In the genomic region with DNA sequence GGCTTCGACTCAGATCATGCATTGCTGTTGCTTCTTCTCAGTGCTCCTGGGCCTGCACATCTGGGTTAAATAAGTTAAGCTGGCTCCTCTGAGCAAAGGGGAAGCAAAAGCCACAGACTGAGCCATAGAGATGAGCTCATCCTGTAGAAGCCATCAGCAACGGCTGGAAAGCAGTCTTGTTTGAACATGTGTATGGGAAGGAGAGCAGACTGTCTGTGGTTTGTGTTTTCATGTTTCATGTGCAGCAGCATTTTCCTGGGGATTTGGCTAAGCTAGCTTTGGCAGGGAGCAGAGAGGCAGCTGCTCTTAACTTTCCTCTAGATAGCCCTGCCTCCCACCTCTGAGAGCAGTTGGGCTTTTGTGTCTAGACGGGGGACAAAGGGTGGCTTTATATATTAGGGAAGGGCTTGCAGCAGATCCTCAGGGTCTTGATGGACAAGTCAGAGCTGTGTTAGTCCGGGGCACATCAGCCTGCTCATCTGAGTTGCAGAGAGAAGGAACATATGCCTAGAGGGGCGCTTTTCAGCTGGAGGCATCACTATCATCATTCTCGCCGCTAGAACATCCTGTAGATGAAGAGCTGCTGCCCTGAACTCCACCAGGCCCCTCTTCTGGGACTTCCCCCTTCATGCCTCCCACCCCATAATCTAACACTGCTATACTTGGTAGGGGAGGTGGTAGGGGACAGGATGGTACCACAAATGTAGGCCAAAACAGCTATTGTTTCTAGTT, we compare ENCODE assay signal across 8 cellular contexts. TPM values are rescaled to one million over a fixed set of nuclear protein-coding genes. Genes with fewer than 3 reads are reported as not detected.
A peak's percentile ranks its signal among the peaks of the same experiment; 100 is the strongest.
DNase-seq lines count a peak whose midpoint lies in the region; ATAC-seq and TF ChIP-seq lines count a peak whose summit lies in the region.

No MANE protein-coding gene starts in this region.

- H3K27ac ChIP-seq in BLaER1: peak overlapping the region; percentile 79
- H3K27ac ChIP-seq in endodermal cell (ENCODE audit: low read depth, low read length): peak overlapping the region; percentile 38

- no peak overlapping the region for H3K4me3 Mint-ChIP-seq in endodermal cell
- peak overlapping the region; percentile 1 for H3K4me3 Mint-ChIP-seq in neural crest cell

- no peak for DNase-seq in endodermal cell
- no peak for DNase-seq in neural crest cell (ENCODE audit: low read depth, low spot score)
- no peak for DNase-seq in DMS53 (lab: John Stamatoyannopoulos, UW)
- DNase-seq in NK-92 treated with Interleukin-12 subunit alpha and Interleukin-12 subunit beta, amount 100 ng/mL, for 24 hours (lab: John Stamatoyannopoulos, UW): no peak

- peaks cover 9% of the 10 kb centered on the region for H3K9me3 ChIP-seq in BLaER1
- H3K9me3 ChIP-seq in endodermal cell (ENCODE audit: control insufficient read depth, low read length): no peaks in the 10 kb centered on the region

- peaks cover 5% of the 10 kb centered on the region; the same call in 1 of the 2 replicates for H4K20me1 ChIP-seq in BLaER1

- ATAC-seq in GM18909 (IDR thresholded peaks at IDR 0.05; ENCODE audit: poor library complexity, unreplicated experiment): peak; percentile 88
- ATAC-seq in HG03139 (IDR thresholded peaks at IDR 0.05; ENCODE audit: unreplicated experiment): peak; percentile 87
- ATAC-seq in SK-N-SH treated with all-trans-retinoic acid at 6 μM for 48 hours: peak; percentile 90

- H3K4me3 ChIP-seq in BLaER1 (peak overlapping the region; percentile 35), endodermal cell (ENCODE audit: low read length) (no peak overlapping the region)

- H3K36me3 Mint-ChIP-seq in endodermal cell (ENCODE audit: low read depth) (peaks cover 24% of the 10 kb centered on the region), neural crest cell (ENCODE audit: low read depth) (peaks cover 16% of the 10 kb centered on the region)

- H3K9me3 Mint-ChIP-seq in endodermal cell: no peaks in the 10 kb centered on the region
- H3K9me3 Mint-ChIP-seq in neural crest cell: no peaks in the 10 kb centered on the region

- no peak overlapping the region for H3K27ac Mint-ChIP-seq in endodermal cell
- peak overlapping the region; percentile 29 for H3K27ac Mint-ChIP-seq in neural crest cell (ENCODE audit: unreplicated experiment)

- H3K27me3 Mint-ChIP-seq in endodermal cell (ENCODE audit: insufficient read depth): no peaks in the 10 kb centered on the region
- no peaks in the 10 kb centered on the region for H3K27me3 Mint-ChIP-seq in neural crest cell (ENCODE audit: low read depth)

- H3K4me1 Mint-ChIP-seq in endodermal cell: no peaks in the 10 kb centered on the region
- H3K4me1 Mint-ChIP-seq in neural crest cell: peaks cover 27% of the 10 kb centered on the region

- H3K9ac ChIP-seq in BLaER1: peak overlapping the region; percentile 66
- no peak overlapping the region for H3K9ac ChIP-seq in endodermal cell (ENCODE audit: extremely low read depth, low read length, poor library complexity, severe bottlenecking)

- H3K36me3 ChIP-seq in BLaER1: peaks cover 42% of the 10 kb centered on the region
- H3K36me3 ChIP-seq in endodermal cell (ENCODE audit: control insufficient read depth, insufficient read depth, low read length): peaks cover 8% of the 10 kb centered on the region

- no peaks in the 10 kb centered on the region for H3K27me3 ChIP-seq in BLaER1
- H3K27me3 ChIP-seq in endodermal cell (ENCODE audit: control insufficient read depth, insufficient read depth, low read length, poor library complexity, severe bottlenecking): no peaks in the 10 kb centered on the region

- peaks cover 49% of the 10 kb centered on the region for H3K4me1 ChIP-seq in BLaER1
- no peaks in the 10 kb centered on the region for H3K4me1 ChIP-seq in endodermal cell (ENCODE audit: control insufficient read depth, insufficient read depth, low read length)

- TF ChIP-seq CTCF in endodermal cell (conservative IDR thresholded peaks at IDR 0.05): no peak
- no peak for TF ChIP-seq CTCF in neural crest cell (conservative IDR thresholded peaks at IDR 0.05)

- 86 to 95% methylated on average over 1 to 7 of the region's 7 CpGs for whole genome bisulfite sequencing in endodermal cell (ENCODE audit: insufficient coverage in 1 of 2, insufficient read length in 1 of 2), 2 experiments

- H3K4me2 ChIP-seq in BLaER1: peak overlapping the region; percentile 91

TF ChIP-seq in SK-N-SH treated with all-trans-retinoic acid at 6 μM for 48 hours, 23 proteins besides CTCF, POLR2A, EP300 and RAD21:
- TF ChIP-seq, protein P1, sequence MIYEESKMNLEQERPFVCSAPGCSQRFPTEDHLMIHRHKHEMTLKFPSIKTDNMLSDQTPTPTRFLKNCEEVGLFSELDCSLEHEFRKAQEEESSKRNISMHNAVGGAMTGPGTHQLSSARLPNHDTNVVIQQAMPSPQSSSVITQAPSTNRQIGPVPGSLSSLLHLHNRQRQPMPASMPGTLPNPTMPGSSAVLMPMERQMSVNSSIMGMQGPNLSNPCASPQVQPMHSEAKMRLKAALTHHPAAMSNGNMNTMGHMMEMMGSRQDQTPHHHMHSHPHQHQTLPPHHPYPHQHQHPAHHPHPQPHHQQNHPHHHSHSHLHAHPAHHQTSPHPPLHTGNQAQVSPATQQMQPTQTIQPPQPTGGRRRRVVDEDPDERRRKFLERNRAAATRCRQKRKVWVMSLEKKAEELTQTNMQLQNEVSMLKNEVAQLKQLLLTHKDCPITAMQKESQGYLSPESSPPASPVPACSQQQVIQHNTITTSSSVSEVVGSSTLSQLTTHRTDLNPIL (CRISPR knock-in tag; IDR thresholded peaks at IDR 0.05; ENCODE audit: low read depth): no peak
- TF ChIP-seq RARB (CRISPR knock-in tag; IDR thresholded peaks at IDR 0.05): no peak

RNA-seq across cellular contexts. Expression of a gene that starts 14.9 kb away (rescaled TPM):
- 10 to 100 TPM; 19.0 to 22.6 TPM for total RNA-seq in endodermal cell
- 20.5 TPM for polyA plus RNA-seq in endodermal cell (2013, experiment 1 of 2)
- 19.2 TPM for polyA plus RNA-seq in endodermal cell (2013, experiment 2 of 2)
- total RNA-seq in neural crest cell: 22.9 and 23.3 TPM in 2 replicates

RNA-seq across cellular contexts. Expression of a gene that starts 35.9 kb away (rescaled TPM):
- total RNA-seq in endodermal cell (10 to 100 TPM in 1 of 2 donors, 1 to 10 TPM in 1; 9.2 to 11.4 TPM), neural crest cell (9.7 and 10.6 TPM in 2 replicates)
- polyA plus RNA-seq in endodermal cell (2013, experiment 1 of 2): 5.8 TPM
- polyA plus RNA-seq in endodermal cell (2013, experiment 2 of 2): 5.9 TPM

RNA-seq across cellular contexts. Expression of a gene that starts 36.7 kb away (rescaled TPM):
- total RNA-seq in endodermal cell: 10 to 100 TPM; 16.5 to 21.5 TPM
- 15.6 TPM for polyA plus RNA-seq in endodermal cell (2013, experiment 1 of 2)
- 13.3 TPM for polyA plus RNA-seq in endodermal cell (2013, experiment 2 of 2)
- total RNA-seq in neural crest cell: 22.4 and 23.1 TPM in 2 replicates

RNA-seq across cellular contexts. Expression of a gene that starts 49.9 kb away (rescaled TPM):
- 10 to 100 TPM; 50.7 to 55.8 TPM for total RNA-seq in endodermal cell
- 42.8 TPM for polyA plus RNA-seq in endodermal cell (2013, experiment 1 of 2)
- polyA plus RNA-seq in endodermal cell (2013, experiment 2 of 2): 32.7 TPM
- 54.3 and 55.0 TPM in 2 replicates for total RNA-seq in neural crest cell

RNA-seq across cellular contexts. Expression of a gene that starts 50.1 kb away (rescaled TPM):
- 10 to 100 TPM; 68.4 to 79.2 TPM for total RNA-seq in endodermal cell
- polyA plus RNA-seq in endodermal cell (2013, experiment 1 of 2): 66.9 TPM
- 59.0 TPM for polyA plus RNA-seq in endodermal cell (2013, experiment 2 of 2)
- 70.2 and 74.6 TPM in 2 replicates for total RNA-seq in neural crest cell
